Comparison of ENCODE assay signal across 29 cellular contexts in the genomic region with DNA sequence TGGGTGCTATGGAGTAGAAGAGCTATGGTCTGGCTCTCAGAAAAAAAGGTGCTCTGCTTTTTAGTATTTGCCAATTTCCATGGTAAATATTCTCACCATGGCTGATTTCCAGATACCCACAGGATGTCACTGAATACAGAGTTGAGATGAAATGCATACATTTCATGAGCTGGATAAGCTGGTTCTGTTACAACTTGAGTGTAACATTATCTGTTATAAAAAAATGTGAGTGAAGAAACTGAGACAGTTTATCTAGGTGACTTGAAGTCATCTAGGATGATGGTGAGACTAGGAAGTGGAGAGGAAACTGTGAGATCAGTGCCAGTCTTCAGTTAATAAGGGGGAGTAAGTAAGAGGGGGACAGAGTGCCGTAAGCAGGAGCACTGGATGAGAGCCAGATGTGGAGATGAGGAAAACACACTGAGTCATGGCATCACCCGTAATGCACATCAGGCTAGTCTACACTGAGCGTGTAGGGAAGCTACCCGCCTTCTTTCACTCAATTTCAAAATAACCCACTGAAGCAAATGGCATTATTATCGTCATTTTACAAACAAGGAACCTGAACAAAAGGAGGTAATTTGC. TPM values are rescaled to one million over a fixed set of nuclear protein-coding genes. Genes with fewer than 3 reads are reported as not detected.
DNase-seq lines count a peak whose midpoint lies in the region; ATAC-seq, FAIRE-seq and TF ChIP-seq lines count a peak whose summit lies in the region.
"Had no signal": no experiment of that assay in that cellular context is flagged by ENCODE, and none has a peak within 500 bp of the region (broad histone marks: within the 10 kb centered on the region; RNA-seq: fewer than 3 reads in every experiment).

No MANE protein-coding gene starts in this region.

- no peaks in the 10 kb centered on the region for H3K9me3 ChIP-seq in CD8-positive, alpha-beta T cell (ENCODE audit: low read length)
- H3K9me3 ChIP-seq in IMR-90 (ENCODE audit: control insufficient read depth, insufficient read depth, low read length) (no peaks in the 10 kb centered on the region), keratinocyte (ENCODE audit: control insufficient read depth, low read depth, low read length) (no peaks in the 10 kb centered on the region)
- H3K9me3 ChIP-seq: gastrocnemius medialis, right lobe of liver, SJCRH30, thoracic aorta had no signal

- H3K14ac ChIP-seq in IMR-90 (replicated peaks; ENCODE audit: low read depth, low read length) = no peak overlapping the region

- no peaks in the 10 kb centered on the region for H3K9me3 Mint-ChIP-seq in CD8-positive, alpha-beta T cell
- H3K9me3 Mint-ChIP-seq: activated naive CD4-positive, alpha-beta T cell treated with anti-CD3 and anti-CD28 coated beads, Interleukin-2, amount 10 ng/mL, durations not matched to agents 7 days and 5 days; naive thymus-derived CD8-positive, alpha-beta T cell; stimulated activated memory B cell treated with anti-CD40 and anti-IgM and Interleukin-4, amounts not matched to agents 10 μg/mL and 1 μg/mL and 100 μg/mL, for 72 hours had no signal

- H3K79me1 ChIP-seq in IMR-90 (ENCODE audit: low read depth in 1 of 2, low read length in 2 of 2) = no peaks in the 10 kb centered on the region

- no peak overlapping the region for H2AK5ac ChIP-seq in IMR-90 (ENCODE audit: low read depth, low read length)

- no peak overlapping the region for H2BK120ac ChIP-seq in IMR-90 (ENCODE audit: low read depth, low read length)

- H3K23ac ChIP-seq in IMR-90 (ENCODE audit: low read depth, low read length) = no peak overlapping the region

- H3K27me3 Mint-ChIP-seq in CD8-positive, alpha-beta T cell (ENCODE audit: low read depth) = no peaks in the 10 kb centered on the region
- H3K27me3 Mint-ChIP-seq: naive thymus-derived CD8-positive, alpha-beta T cell; stimulated activated memory B cell treated with anti-CD40 and anti-IgM and Interleukin-4, amounts not matched to agents 10 μg/mL and 1 μg/mL and 100 μg/mL, for 72 hours; T-helper 17 cell had no signal

- no peak overlapping the region for H3K18ac ChIP-seq in IMR-90 (ENCODE audit: low read depth, low read length)

- H3K27ac Mint-ChIP-seq in CD8-positive, alpha-beta T cell = peak overlapping the region; percentile 13
- H3K27ac Mint-ChIP-seq: activated naive CD4-positive, alpha-beta T cell treated with anti-CD3 and anti-CD28 coated beads, Interleukin-2, amount 10 ng/mL, durations not matched to agents 7 days and 5 days; naive thymus-derived CD8-positive, alpha-beta T cell; stimulated activated memory B cell treated with anti-CD40 and anti-IgM and Interleukin-4, amounts not matched to agents 10 μg/mL and 1 μg/mL and 100 μg/mL, for 72 hours had no signal

- H2AFZ ChIP-seq in IMR-90 (replicated peaks; ENCODE audit: low read length, poor library complexity) (no peak overlapping the region), keratinocyte (ENCODE audit: control insufficient read depth, low read length) (no peak overlapping the region)

- no peak overlapping the region for H4K8ac ChIP-seq in IMR-90 (ENCODE audit: low read depth in 2 of 2, low read length in 2 of 2)

- intact Hi-C loops in CD8-positive, alpha-beta T cell (cut with DNase I, micrococcal nuclease) = loop anchor here in 1 of 2 experiments (5.0 kb wide), 1 partner anchor 128 kb away; the partner anchor contains the start of genes HELQ and MRPS18C
- intact Hi-C loops in IMR-90 (cut with micrococcal nuclease) = no loop called here

- dilution Hi-C loops in IMR-90 (cut with HindIII; ENCODE audit: low sequenced_read_pairs, unreplicated experiment) (no loop called here), keratinocyte (cut with MboI; ENCODE audit: extremely low pct_ligation_motif_present, low sequenced_read_pairs) (no loop called here)

- no peak overlapping the region for H3K4me3 ChIP-seq in CD8-positive, alpha-beta T cell (ENCODE audit: low read depth, low read length)
- H3K4me3 ChIP-seq in IMR-90 (ENCODE audit: insufficient read depth, low read depth, low read length) = no peak overlapping the region
- H3K4me3 ChIP-seq in choroid plexus epithelial cell (ENCODE audit: low read depth, low read length) = no peak overlapping the region
- H3K4me3 ChIP-seq in keratinocyte (ENCODE audit: control insufficient read depth in 2 of 3, extremely low read depth in 1 of 3, insufficient read depth in 2 of 3, low read depth in 1 of 3, low read length in 3 of 3) = no peak overlapping the region
- H3K4me3 ChIP-seq: gastrocnemius medialis, right lobe of liver, SJCRH30, thoracic aorta had no signal

- no peaks in the 10 kb centered on the region for H3K27me3 ChIP-seq in CD8-positive, alpha-beta T cell (ENCODE audit: insufficient read depth, low read length)
- H3K27me3 ChIP-seq in IMR-90 (ENCODE audit: control insufficient read depth, insufficient read depth, low read length) = peaks cover 38% of the 10 kb centered on the region
- H3K27me3 ChIP-seq in keratinocyte (ENCODE audit: control insufficient read depth, extremely low read depth, insufficient read depth, low read length) = no peaks in the 10 kb centered on the region
- H3K27me3 ChIP-seq: right lobe of liver had no signal

- peaks cover 22% of the 10 kb centered on the region for H3K4me1 Mint-ChIP-seq in CD8-positive, alpha-beta T cell (ENCODE audit: low read depth)

- FAIRE-seq in keratinocyte (lab: Jason Lieb, UNC) = peak; percentile 69
- no peak for FAIRE-seq in GM19239 (lab: Jason Lieb, UNC)
- FAIRE-seq: astrocyte, colon, endometrium had no signal

- no peak for ATAC-seq in CD8-positive, alpha-beta T cell
- ATAC-seq in IMR-90 (ENCODE audit: low read depth) (no peak), GM18517 (IDR thresholded peaks at IDR 0.05; ENCODE audit: unreplicated experiment) (no peak), HG03139 (IDR thresholded peaks at IDR 0.05; ENCODE audit: unreplicated experiment) (no peak)
- ATAC-seq: gastrocnemius medialis; left cardiac atrium; naive thymus-derived CD8-positive, alpha-beta T cell; stimulated activated memory B cell treated with anti-CD40 and anti-IgM and Interleukin-4, amounts not matched to agents 10 μg/mL and 1 μg/mL and 100 μg/mL, for 72 hours; T-helper 17 cell had no signal

- H3K27ac ChIP-seq in CD8-positive, alpha-beta T cell (ENCODE audit: low read depth, low read length) = no peak overlapping the region
- H3K27ac ChIP-seq in IMR-90 (ENCODE audit: insufficient read depth, low read length) = no peak overlapping the region
- H3K27ac ChIP-seq in keratinocyte (ENCODE audit: control insufficient read depth, insufficient read depth, low read length) = no peak overlapping the region
- H3K27ac ChIP-seq: gastrocnemius medialis, right lobe of liver, SJCRH30, thoracic aorta, VCaP had no signal

- H3K9ac ChIP-seq in IMR-90 (ENCODE audit: low read depth, low read length) = no peak overlapping the region
- no peak overlapping the region for H3K9ac ChIP-seq in keratinocyte (ENCODE audit: control insufficient read depth, extremely low read depth, insufficient read depth, low read length)

- H3K9me1 ChIP-seq in IMR-90 (ENCODE audit: insufficient read depth, low read length) (no peaks in the 10 kb centered on the region), keratinocyte (ENCODE audit: control insufficient read depth, extremely low read depth, insufficient read depth, low read length) (peaks cover 2% of the 10 kb centered on the region)

- CTCF ChIA-PET in CD8-positive, alpha-beta T cell (lab: Charles Lee) = interaction anchor here (0.9 kb wide), 1 partner anchor 45 kb away, joined by 3 read pairs; the partner anchor contains the start of gene COQ2
- CTCF ChIA-PET in IMR-90 (lab: Yijun Ruan, JAX) = no interaction called here

- no peak overlapping the region for H2BK20ac ChIP-seq in IMR-90 (ENCODE audit: low read depth, low read length)

- H4K5ac ChIP-seq in IMR-90 (ENCODE audit: low read depth, low read length) = no peak overlapping the region

- TF ChIP-seq POLR2A in IMR-90 (IDR thresholded peaks at IDR 0.05; ENCODE audit: low read depth, low read length) = no peak

- H2AK9ac ChIP-seq in IMR-90 (replicated peaks; ENCODE audit: low read depth, low read length, poor library complexity) = no peak overlapping the region

- H4K20me1 ChIP-seq in IMR-90 (ENCODE audit: insufficient read depth, low read length) (no peaks in the 10 kb centered on the region), keratinocyte (ENCODE audit: control insufficient read depth, extremely low read depth, insufficient read depth, low read length) (no peaks in the 10 kb centered on the region)

- no peak overlapping the region for H2BK15ac ChIP-seq in IMR-90 (ENCODE audit: low read depth, low read length)

- H3K36me3 ChIP-seq in CD8-positive, alpha-beta T cell (ENCODE audit: insufficient read depth, low read length) = no peaks in the 10 kb centered on the region
- H3K36me3 ChIP-seq in IMR-90 (ENCODE audit: control insufficient read depth, insufficient read depth, low read length) = no peaks in the 10 kb centered on the region
- peaks cover 0 to 3% of the 10 kb centered on the region in 2 experiments for H3K36me3 ChIP-seq in keratinocyte (ENCODE audit: control insufficient read depth in 2 of 2, extremely low read depth in 1 of 2, insufficient read depth in 2 of 2, low read length in 2 of 2)
- H3K36me3 ChIP-seq: gastrocnemius medialis, right lobe of liver, SJCRH30, thoracic aorta had no signal

- DNase-seq in CD8-positive, alpha-beta T cell = no peak
- DNase-seq in IMR-90 = peak; percentile 5
- DNase-seq in choroid plexus epithelial cell (ENCODE audit: low read depth) = peak; percentile 41
- no peak for DNase-seq in keratinocyte (ENCODE audit: low read depth, low spot score)
- no peak for DNase-seq in GM19239 (ENCODE audit: insufficient read length, low spot score)
- DNase-seq: activated CD4-positive, alpha-beta T cell treated with anti-CD3 and anti-CD28 coated beads, Interleukin-2, amount 50 U/mL, for 4 hours; activated naive CD4-positive, alpha-beta T cell treated with anti-CD3 and anti-CD28 coated beads, Interleukin-2, amount 10 ng/mL, durations not matched to agents 7 days and 5 days; activated T-cell treated with anti-CD3 and anti-CD28 coated beads for 4 hours; AML-193; EL; gastrocnemius medialis; KBM-7; left cardiac atrium; naive thymus-derived CD8-positive, alpha-beta T cell; NCI-H1092 treated with DMSO at 0.1 percent for 48 hours; NCI-H2081 treated with DMSO at 0.1 percent for 48 hours; NCI-H524; OCI-M1; right lobe of liver; SJCRH30; T-helper 17 cell had no signal

- no peak overlapping the region for H4K91ac ChIP-seq in IMR-90 (ENCODE audit: insufficient read depth, low read depth, low read length)

- no peak overlapping the region for H3K4me3 Mint-ChIP-seq in CD8-positive, alpha-beta T cell
- H3K4me3 Mint-ChIP-seq: activated naive CD4-positive, alpha-beta T cell treated with anti-CD3 and anti-CD28 coated beads, Interleukin-2, amount 10 ng/mL, durations not matched to agents 7 days and 5 days; naive thymus-derived CD8-positive, alpha-beta T cell; stimulated activated memory B cell treated with anti-CD40 and anti-IgM and Interleukin-4, amounts not matched to agents 10 μg/mL and 1 μg/mL and 100 μg/mL, for 72 hours; T-helper 17 cell had no signal

- H2BK5ac ChIP-seq in IMR-90 (ENCODE audit: low read depth, low read length, poor library complexity, severe bottlenecking) = no peak overlapping the region

- WGBS in IMR-90 (ENCODE audit: extremely low coverage in 2 of 2, insufficient read length in 1 of 2), 2 experiments = no CpG with 5 or more reads among the region's 5 CpGs

- peaks cover 27% of the 10 kb centered on the region for H3K36me3 Mint-ChIP-seq in CD8-positive, alpha-beta T cell

- POLR2A ChIA-PET in CD8-positive, alpha-beta T cell (lab: Charles Lee) = interaction anchor here (1.1 kb wide), 1 partner anchor 10 kb away, joined by 3 read pairs; no protein-coding TSS in a partner anchor
- POLR2A ChIA-PET in IMR-90 (lab: Charles Lee; ENCODE audit: unreplicated experiment) = no interaction called here

- no peaks in the 10 kb centered on the region for H3K79me2 ChIP-seq in keratinocyte (ENCODE audit: control insufficient read depth, insufficient read depth, low read length)

- in situ Hi-C loops in IMR-90 (cut with MboI; ENCODE audit: low sequenced_read_pairs) = no loop called here

- BruUV-seq in IMR-90 (replicated peaks; lab: Mats Ljungman, UMichigan) = no TSS peak

- H3K4me2 ChIP-seq in IMR-90 (ENCODE audit: low read depth, low read length) (no peak overlapping the region), keratinocyte (ENCODE audit: control insufficient read depth, extremely low read depth, insufficient read depth, low read depth, low read length) (peak overlapping the region; percentile 50)

- H3K56ac ChIP-seq in IMR-90 (ENCODE audit: extremely low read depth, insufficient read depth, low read length) = no peak overlapping the region

- peaks cover 6% of the 10 kb centered on the region for H3K4me1 ChIP-seq in CD8-positive, alpha-beta T cell (ENCODE audit: insufficient read depth, low read length)
- H3K4me1 ChIP-seq in IMR-90 (ENCODE audit: control insufficient read depth, insufficient read depth, low read length) (no peaks in the 10 kb centered on the region; the same call in 1 of the 2 replicates), keratinocyte (ENCODE audit: control insufficient read depth, extremely low read depth, insufficient read depth, low read length) (peaks cover 17% of the 10 kb centered on the region)
- H3K4me1 ChIP-seq: right lobe of liver had no signal

- TF ChIP-seq CTCF in CD8-positive, alpha-beta T cell (IDR thresholded peaks at IDR 0.05) = no peak
- TF ChIP-seq CTCF in IMR-90 (conservative IDR thresholded peaks at IDR 0.05; ENCODE audit: low read depth, low read length) (no peak), choroid plexus epithelial cell (conservative IDR thresholded peaks at IDR 0.05; ENCODE audit: low read depth, low read length) (no peak), keratinocyte (optimal IDR thresholded peaks at IDR 0.05 in 1 of 3, IDR thresholded peaks at IDR 0.05 in 1 of 3, conservative IDR thresholded peaks at IDR 0.05 in 1 of 3; ENCODE audit: extremely low read depth in 1 of 3, insufficient read depth in 2 of 3, low read length in 3 of 3) (no peak)

- TF ChIP-seq RAD21 in IMR-90 (IDR thresholded peaks at IDR 0.05; ENCODE audit: low read length) = no peak

- no peak overlapping the region for H3K4ac ChIP-seq in IMR-90 (ENCODE audit: low read depth, low read length)

RNA-seq across cellular contexts. Expression of gene HPSE, which starts 5.0 kb away (rescaled TPM):
- total RNA-seq in CD8-positive, alpha-beta T cell = 1 to 10 TPM; 1.1 to 1.3 TPM
- under 0.01 and 0.28 TPM in 2 replicates for total RNA-seq in IMR-90 (2012; rRNA removed)
- 0.09 TPM in 2 replicates for polyA plus RNA-seq in IMR-90 (2012; rRNA removed)
- polyA plus RNA-seq in IMR-90 (2012; cell fraction: cytosol; rRNA removed) = 0.03 and 0.05 TPM in 2 replicates
- polyA plus RNA-seq in IMR-90 (2012; cell fraction: nucleus; rRNA removed; ENCODE audit: low replicate concordance) = 0.02 and 0.05 TPM in 2 replicates
- polyA plus RNA-seq in keratinocyte = 1.9 to 5.7 TPM (median 3.4 TPM) in 3 replicates
- polyA plus RNA-seq in keratinocyte (2011; ENCODE audit: low read depth) = 4.1 TPM
- 1.2 and 2.2 TPM in 2 replicates for polyA plus RNA-seq in keratinocyte (2011; cell fraction: cytosol; rRNA removed)
- polyA plus RNA-seq in keratinocyte (2011; cell fraction: nucleus; rRNA removed) = 2.7 and 3.7 TPM in 2 replicates
- 5.3 and 9.3 TPM in 2 replicates for polyA plus RNA-seq in keratinocyte (2012; ENCODE audit: low replicate concordance)
- 1.4 to 6.8 TPM (median 2.2 TPM) in 3 replicates for polyA minus RNA-seq in keratinocyte
- 3.1 TPM for polyA minus RNA-seq in keratinocyte (2011; cell fraction: cytosol; rRNA and poly(A)+ RNA removed)
- 1.9 and 3.1 TPM in 2 replicates for polyA minus RNA-seq in keratinocyte (2011; cell fraction: nucleus; rRNA and poly(A)+ RNA removed)

RNA-seq across cellular contexts. Expression of gene COQ2, which starts 45.0 kb away (rescaled TPM):
- total RNA-seq in CD8-positive, alpha-beta T cell = 1 to 10 TPM; 9.0 to 9.8 TPM
- total RNA-seq in IMR-90 (2012; rRNA removed) = 7.3 and 8.9 TPM in 2 replicates
- polyA plus RNA-seq in IMR-90 (2012; rRNA removed) (7.4 and 7.9 TPM in 2 replicates), keratinocyte (15.5 to 29.1 TPM (median 20.3 TPM) in 3 replicates)
- 3.7 TPM in 2 replicates for polyA plus RNA-seq in IMR-90 (2012; cell fraction: cytosol; rRNA removed)
- polyA plus RNA-seq in IMR-90 (2012; cell fraction: nucleus; rRNA removed; ENCODE audit: low replicate concordance) = 1.1 and 3.2 TPM in 2 replicates
- polyA plus RNA-seq in keratinocyte (2011; ENCODE audit: low read depth) = 15.4 TPM
- polyA plus RNA-seq in keratinocyte (2011; cell fraction: cytosol; rRNA removed) = 15.5 and 24.0 TPM in 2 replicates
- polyA plus RNA-seq in keratinocyte (2011; cell fraction: nucleus; rRNA removed) = 10.1 and 12.1 TPM in 2 replicates
- 9.2 and 17.2 TPM in 2 replicates for polyA plus RNA-seq in keratinocyte (2012; ENCODE audit: low replicate concordance)
- polyA minus RNA-seq in keratinocyte = 8.7 to 25.7 TPM (median 9.4 TPM) in 3 replicates
- polyA minus RNA-seq in keratinocyte (2011; cell fraction: cytosol; rRNA and poly(A)+ RNA removed) = 10.9 TPM
- polyA minus RNA-seq in keratinocyte (2011; cell fraction: nucleus; rRNA and poly(A)+ RNA removed) = 4.9 and 7.5 TPM in 2 replicates

Comparison
In these comparisons a context has a peak if more than half of its experiments do, and no peak if none do; other contexts are left out.
1. DNase-seq: peak in IMR-90 (single experiment) and choroid plexus epithelial cell (single experiment); none in CD8-positive, alpha-beta T cell (0 of 7), keratinocyte (single experiment) and GM19239 (single experiment).